ENCODE assay signal across 22 cellular contexts in genomic region chr5:9699681-9700080, GRCh38.
A peak's percentile ranks its signal among the peaks of the same experiment; 100 is the strongest.
DNase-seq lines count a peak whose midpoint lies in the region; ATAC-seq and TF ChIP-seq lines count a peak whose summit lies in the region.
"Had no signal": no experiment of that assay in that cellular context is flagged by ENCODE, and none has a peak within 500 bp of the region (broad histone marks: within the 10 kb centered on the region; RNA-seq: fewer than 3 reads in every experiment).

No MANE protein-coding gene starts in this region.

- peak overlapping the region; percentile 86 for H2BK120ac ChIP-seq in IMR-90 (ENCODE audit: low read depth, low read length)

- H3K4me1 Mint-ChIP-seq in osteocyte (ENCODE audit: unreplicated experiment), result peaks cover 60% of the 10 kb centered on the region
- no peaks in the 10 kb centered on the region for H3K4me1 Mint-ChIP-seq in activated T-cell treated with anti-CD3 and anti-CD28 coated beads, Interleukin-2, amount 50 U/mL, for 72 hours (ENCODE audit: low read depth)
- H3K4me1 Mint-ChIP-seq: CD8-positive, alpha-beta memory T cell had no signal

- intact Hi-C loops in IMR-90 (cut with micrococcal nuclease) (loop anchor here (5.0 kb wide), 2 partner anchors 47 to 152 kb away; partner anchors contain the start of gene SEMA5A), colonic mucosa (cut with DNase I) (no loop called here), gastrocnemius medialis (cut with DNase I; ENCODE audit: low total_unique reads) (no loop called here)

- no peaks in the 10 kb centered on the region for H3K27me3 Mint-ChIP-seq in osteocyte (ENCODE audit: unreplicated experiment)
- no peaks in the 10 kb centered on the region for H3K27me3 Mint-ChIP-seq in activated T-cell treated with anti-CD3 and anti-CD28 coated beads, Interleukin-2, amount 50 U/mL, for 72 hours (ENCODE audit: low read depth)
- H3K27me3 Mint-ChIP-seq: CD8-positive, alpha-beta memory T cell had no signal

- peak overlapping the region; percentile 71; the same call in 1 of the 2 replicates for H2AK5ac ChIP-seq in IMR-90 (ENCODE audit: low read depth, low read length)

- WGBS in IMR-90 (ENCODE audit: extremely low coverage in 2 of 2, insufficient read length in 1 of 2), 2 experiments, result no CpG with 5 or more reads among the region's 3 CpGs

- H3K4me3 ChIP-seq in AG04449 (ENCODE audit: low read depth, low read length) (no peak overlapping the region), IMR-90 (ENCODE audit: insufficient read depth, low read depth, low read length) (no peak overlapping the region), colonic mucosa (no peak overlapping the region), gastrocnemius medialis (no peak overlapping the region)
- H3K4me3 ChIP-seq: K562, MG63 had no signal

- H3K4ac ChIP-seq in IMR-90 (ENCODE audit: low read depth, low read length), result peak overlapping the region; percentile 68

- peak overlapping the region; percentile 27 for H2BK5ac ChIP-seq in IMR-90 (ENCODE audit: low read depth, low read length, poor library complexity, severe bottlenecking)

- no peak for TF ChIP-seq POLR2A in IMR-90 (IDR thresholded peaks at IDR 0.05; ENCODE audit: low read depth, low read length)
- TF ChIP-seq POLR2A in gastrocnemius medialis (IDR thresholded peaks at IDR 0.05), result no peak

- H3K18ac ChIP-seq in IMR-90 (ENCODE audit: low read depth, low read length), result peak overlapping the region; percentile 57; the same call in 1 of the 2 replicates

- POLR2A ChIA-PET in AG04449 (lab: Yijun Ruan, JAX) (no interaction called here), IMR-90 (lab: Charles Lee; ENCODE audit: unreplicated experiment) (no interaction called here)

- no peaks in the 10 kb centered on the region for H3K79me1 ChIP-seq in IMR-90 (ENCODE audit: low read depth in 1 of 2, low read length in 2 of 2)

- H3K9ac ChIP-seq in IMR-90 (ENCODE audit: low read depth, low read length) (no peak overlapping the region), colonic mucosa (ENCODE audit: low read depth in 2 of 2, low read length in 2 of 2) (no peak overlapping the region)

- H3K27me3 ChIP-seq in IMR-90 (ENCODE audit: control insufficient read depth, insufficient read depth, low read length), result no peaks in the 10 kb centered on the region
- no peaks in the 10 kb centered on the region for H3K27me3 ChIP-seq in colonic mucosa
- H3K27me3 ChIP-seq in gastrocnemius medialis, result no peaks in the 10 kb centered on the region
- H3K27me3 ChIP-seq: MG63 had no signal

- no peaks in the 10 kb centered on the region for H3K9me3 Mint-ChIP-seq in osteocyte (ENCODE audit: unreplicated experiment)
- H3K9me3 Mint-ChIP-seq in activated T-cell treated with anti-CD3 and anti-CD28 coated beads, Interleukin-2, amount 50 U/mL, for 72 hours, result peaks cover 1 to 7% of the 10 kb centered on the region in 2 donors

- H3K36me3 Mint-ChIP-seq in osteocyte (ENCODE audit: unreplicated experiment), result no peaks in the 10 kb centered on the region
- no peaks in the 10 kb centered on the region for H3K36me3 Mint-ChIP-seq in activated T-cell treated with anti-CD3 and anti-CD28 coated beads, Interleukin-2, amount 50 U/mL, for 72 hours (ENCODE audit: insufficient read depth in 2 of 2)
- H3K36me3 Mint-ChIP-seq: CD8-positive, alpha-beta memory T cell had no signal

- H3K36me3 ChIP-seq in IMR-90 (ENCODE audit: control insufficient read depth, insufficient read depth, low read length) (no peaks in the 10 kb centered on the region), colonic mucosa (no peaks in the 10 kb centered on the region), gastrocnemius medialis (no peaks in the 10 kb centered on the region)
- H3K36me3 ChIP-seq: MG63 had no signal

- ATAC-seq in IMR-90 (ENCODE audit: low read depth), result peak; percentile 59
- no peak for ATAC-seq in activated T-cell treated with anti-CD3 and anti-CD28 coated beads, Interleukin-2, amount 50 U/mL, for 72 hours (replicated peaks in 1 of 2)
- no peak for ATAC-seq in gastrocnemius medialis
- ATAC-seq in HG03469 (IDR thresholded peaks at IDR 0.05; ENCODE audit: unreplicated experiment), result no peak
- ATAC-seq: K562 had no signal

- H3K4me3 Mint-ChIP-seq in osteocyte (ENCODE audit: unreplicated experiment), result peak overlapping the region; percentile 26
- H3K4me3 Mint-ChIP-seq in activated T-cell treated with anti-CD3 and anti-CD28 coated beads, Interleukin-2, amount 50 U/mL, for 72 hours, result no peak overlapping the region
- H3K4me3 Mint-ChIP-seq: CD8-positive, alpha-beta memory T cell had no signal

- no peaks in the 10 kb centered on the region for H4K20me1 ChIP-seq in IMR-90 (ENCODE audit: insufficient read depth, low read length)

- H2BK20ac ChIP-seq in IMR-90 (ENCODE audit: low read depth, low read length), result peak overlapping the region; percentile 89

- TF ChIP-seq CTCF in AG04449 (IDR thresholded peaks at IDR 0.05; ENCODE audit: insufficient read depth, low read length, missing control alignments), result no peak
- TF ChIP-seq CTCF in IMR-90 (conservative IDR thresholded peaks at IDR 0.05; ENCODE audit: low read depth, low read length), result no peak
- TF ChIP-seq CTCF in osteocyte (IDR thresholded peaks at IDR 0.05), result no peak
- no peak for TF ChIP-seq CTCF in colonic mucosa (IDR thresholded peaks at IDR 0.05)
- TF ChIP-seq CTCF in gastrocnemius medialis (IDR thresholded peaks at IDR 0.05 in 4 of 5, conservative IDR thresholded peaks at IDR 0.05 in 1 of 5), result no peak

- TF ChIP-seq RAD21 in IMR-90 (IDR thresholded peaks at IDR 0.05; ENCODE audit: low read length), result no peak

- H3K9me3 ChIP-seq in IMR-90 (ENCODE audit: control insufficient read depth, insufficient read depth, low read length) (no peaks in the 10 kb centered on the region), colonic mucosa (no peaks in the 10 kb centered on the region), gastrocnemius medialis (no peaks in the 10 kb centered on the region)
- H3K9me3 ChIP-seq: MG63 had no signal

- in situ Hi-C loops in IMR-90 (cut with MboI; ENCODE audit: low sequenced_read_pairs) (no loop called here), gastrocnemius medialis (cut with MboI; ENCODE audit: low sequenced_read_pairs in 4 of 4) (no loop called here)

- dilution Hi-C loops in IMR-90 (cut with HindIII; ENCODE audit: low sequenced_read_pairs, unreplicated experiment), result no loop called here

- peak overlapping the region; percentile 51; the same call in 1 of the 2 replicates for H4K91ac ChIP-seq in IMR-90 (ENCODE audit: insufficient read depth, low read depth, low read length)

- H2AFZ ChIP-seq in IMR-90 (replicated peaks; ENCODE audit: low read length, poor library complexity), result no peak overlapping the region

- H3K4me1 ChIP-seq in IMR-90 (ENCODE audit: control insufficient read depth, insufficient read depth, low read length), result peaks cover 5% of the 10 kb centered on the region; the same call in 1 of the 2 replicates
- no peaks in the 10 kb centered on the region for H3K4me1 ChIP-seq in colonic mucosa
- no peaks in the 10 kb centered on the region for H3K4me1 ChIP-seq in gastrocnemius medialis

- CTCF ChIA-PET in AG04449 (lab: Yijun Ruan, JAX) (no interaction called here), IMR-90 (lab: Yijun Ruan, JAX) (no interaction called here)

- DNase-seq in AG04449 (ENCODE audit: low read depth, low spot score), result peak; percentile 28
- DNase-seq in IMR-90, result peak; percentile 22
- peak; percentile 36 for DNase-seq in dedifferentiated amniotic fluid mesenchymal stem cell (ENCODE audit: extremely low spot score)
- no peak for DNase-seq in osteocyte (ENCODE audit: extremely low spot score, unreplicated experiment)
- DNase-seq in activated T-cell treated with anti-CD3 and anti-CD28 coated beads, Interleukin-2, amount 50 U/mL, for 72 hours, result no peak
- no peak for DNase-seq in colonic mucosa
- DNase-seq in gastrocnemius medialis, result no peak
- DNase-seq: Calu3; CD8-positive, alpha-beta memory T cell; DMS53; H7; MG63; NCI-H1048; NCI-H1417 treated with DMSO at 0.1 percent for 48 hours; NCI-H187; NCI-H446; NCI-H526 treated with DMSO at 0.1 percent for 48 hours; OCI-M1 had no signal

- H3K27ac ChIP-seq in IMR-90 (ENCODE audit: insufficient read depth, low read length), result no peak overlapping the region
- H3K27ac ChIP-seq in colonic mucosa, result no peak overlapping the region
- H3K27ac ChIP-seq in gastrocnemius medialis, result no peak overlapping the region
- H3K27ac ChIP-seq: 22Rv1, C4-2B had no signal

- H3K9me1 ChIP-seq in IMR-90 (ENCODE audit: insufficient read depth, low read length), result no peaks in the 10 kb centered on the region

- peak overlapping the region; percentile 71; the same call in 1 of the 3 replicates for H2BK15ac ChIP-seq in IMR-90 (ENCODE audit: low read depth, low read length)

- peak overlapping the region; percentile 45 for H3K56ac ChIP-seq in IMR-90 (ENCODE audit: extremely low read depth, insufficient read depth, low read length)

- H3K27ac Mint-ChIP-seq in osteocyte (ENCODE audit: unreplicated experiment), result peak overlapping the region; percentile 95
- H3K27ac Mint-ChIP-seq in activated T-cell treated with anti-CD3 and anti-CD28 coated beads, Interleukin-2, amount 50 U/mL, for 72 hours, result no peak overlapping the region
- H3K27ac Mint-ChIP-seq: CD8-positive, alpha-beta memory T cell had no signal

- H3K14ac ChIP-seq in IMR-90 (replicated peaks; ENCODE audit: low read depth, low read length), result 0 out of 2 replicates have a peak overlapping the region, but pooled peaks have one; percentile 56

- H2AK9ac ChIP-seq in IMR-90 (replicated peaks; ENCODE audit: low read depth, low read length, poor library complexity), result no peak overlapping the region

- 0 out of 2 replicates have a peak overlapping the region, but pooled peaks have one; percentile 13 for H3K23ac ChIP-seq in IMR-90 (ENCODE audit: low read depth, low read length)

- H4K5ac ChIP-seq in IMR-90 (ENCODE audit: low read depth, low read length), result peak overlapping the region; percentile 35; the same call in 1 of the 2 replicates

- H3K4me2 ChIP-seq in IMR-90 (ENCODE audit: low read depth, low read length), result peak overlapping the region; percentile 1; the same call in 1 of the 2 replicates

- BruUV-seq in IMR-90 (replicated peaks; lab: Mats Ljungman, UMichigan), result no TSS peak

- H4K8ac ChIP-seq in IMR-90 (ENCODE audit: low read depth in 2 of 2, low read length in 2 of 2), result peak overlapping the region in 1 of 2 experiments; percentile 63; a peak in 2 of 4 replicates

TF ChIP-seq in IMR-90, 13 proteins besides CTCF, POLR2A, EP300 and RAD21 (continues in another document):
- TF ChIP-seq, protein P1, sequence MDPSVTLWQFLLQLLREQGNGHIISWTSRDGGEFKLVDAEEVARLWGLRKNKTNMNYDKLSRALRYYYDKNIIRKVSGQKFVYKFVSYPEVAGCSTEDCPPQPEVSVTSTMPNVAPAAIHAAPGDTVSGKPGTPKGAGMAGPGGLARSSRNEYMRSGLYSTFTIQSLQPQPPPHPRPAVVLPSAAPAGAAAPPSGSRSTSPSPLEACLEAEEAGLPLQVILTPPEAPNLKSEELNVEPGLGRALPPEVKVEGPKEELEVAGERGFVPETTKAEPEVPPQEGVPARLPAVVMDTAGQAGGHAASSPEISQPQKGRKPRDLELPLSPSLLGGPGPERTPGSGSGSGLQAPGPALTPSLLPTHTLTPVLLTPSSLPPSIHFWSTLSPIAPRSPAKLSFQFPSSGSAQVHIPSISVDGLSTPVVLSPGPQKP (IDR thresholded peaks at IDR 0.05; ENCODE audit: borderline replicate concordance, low read depth, low read length), result no peak
- TF ChIP-seq FOS (IDR thresholded peaks at IDR 0.05; ENCODE audit: low read depth, low read length) (no peak), MXI1 (IDR thresholded peaks at IDR 0.05; ENCODE audit: borderline replicate concordance, low read depth, low read length) (no peak), CEBPB (IDR thresholded peaks at IDR 0.05; ENCODE audit: low read depth, low read length) (no peak)

Comparison
In these comparisons a context has a peak if more than half of its experiments do, and no peak if none do; other contexts are left out.
1. DNase-seq: peak in AG04449 (single experiment), IMR-90 (single experiment) and dedifferentiated amniotic fluid mesenchymal stem cell (single experiment); none in osteocyte (single experiment), activated T-cell treated with anti-CD3 and anti-CD28 coated beads, Interleukin-2, amount 50 U/mL, for 72 hours (0 of 2), colonic mucosa (single experiment) and gastrocnemius medialis (0 of 2).